34 cellular contexts compared by ENCODE assay signal in the genomic region with DNA sequence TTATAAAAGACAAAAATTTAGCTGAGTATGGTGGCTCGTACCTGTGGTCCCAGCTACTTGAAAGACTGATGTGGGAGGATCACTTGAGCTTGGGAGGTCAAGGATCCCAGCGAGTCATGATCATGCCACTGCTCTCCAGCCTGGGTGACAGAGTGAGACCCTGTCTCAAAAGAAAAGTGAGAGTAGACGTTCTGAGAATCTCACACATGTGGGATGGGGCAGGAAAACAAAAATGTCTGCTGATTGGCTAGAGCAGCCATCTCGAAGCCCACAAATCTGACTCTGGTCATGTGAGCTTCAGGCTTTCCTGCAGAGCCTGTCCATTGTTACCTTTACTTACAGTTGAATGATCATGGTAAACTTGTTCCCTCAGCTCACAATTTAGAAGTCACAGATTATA.
"Had no signal": no experiment of that assay in that cellular context is flagged by ENCODE, and none has a peak within 500 bp of the region (broad histone marks: within the 10 kb centered on the region; RNA-seq: fewer than 3 reads in every experiment).

No MANE protein-coding gene starts in this region.

- DNase-seq: activated CD4-positive, alpha-beta T cell treated with anti-CD3 and anti-CD28 coated beads for 1 hour; activated CD4-positive, CD25-positive, alpha-beta regulatory T cell; activated CD8-positive, alpha-beta memory T cell treated with anti-CD3 and anti-CD28 coated beads, Interleukin-2, amount 50 U/mL, for 4 hours; activated effector memory CD4-positive, alpha-beta T cell treated with Interleukin-2 at 50 U/mL for 16 hours; activated naive CD4-positive, alpha-beta T cell treated with anti-CD3 and anti-CD28 coated beads, Interleukin-2, amount 50 U/mL, for 16 hours; activated T-cell treated with anti-CD3 and anti-CD28 coated beads for 4 hours; activated T-cell treated with anti-CD3 and anti-CD28 coated beads, Interleukin-2, amount 50 U/mL, for 4 hours; anterior cingulate cortex; caudate nucleus; cerebellar nuclear complex; cortex of kidney; MM.1S; MV-4-11; NCI-H1092; NCI-H1436 treated with DMSO at 0.1 percent for 48 hours; NCI-H1694 treated with DMSO at 0.1 percent for 48 hours; NCI-H2029; NCI-H510A; NCI-H526; NCI-H748 treated with DMSO at 0.1 percent for 48 hours; NK-92 treated with Interleukin-12 subunit alpha and Interleukin-12 subunit beta, amount 100 ng/mL, for 24 hours; PC-3; Peyer's patch; RPMI8226; SIG-M5; T-cell; T1000; WERI-Rb-1 had no signal

- H3K27me3 Mint-ChIP-seq: brain had no signal

- H3K4me3 ChIP-seq: Peyer's patch had no signal

- H3K9me3 ChIP-seq: Peyer's patch had no signal

- H3K4me1 ChIP-seq: Peyer's patch had no signal

- H3K9me3 Mint-ChIP-seq: activated T-cell treated with anti-CD3 and anti-CD28 coated beads, Interleukin-2, amount 50 U/mL, for 4 hours; activated T-helper 1 cell treated with anti-CD3 and anti-CD28 coated beads, Interleukin-12 subunit alpha, Interleukin-12 subunit beta, Interleukin-2, Interleukin-4 antibody, amounts not matched to agents 30 ng/mL and 10 ng/mL and 1 ng/mL, durations not matched to agents 14 hours and 24 hours and 36 hours; T-cell had no signal

- H3K36me3 ChIP-seq: Peyer's patch, WERI-Rb-1 had no signal

- H3K27ac Mint-ChIP-seq: activated T-helper 1 cell treated with anti-CD3 and anti-CD28 coated beads, Interleukin-12 subunit alpha, Interleukin-12 subunit beta, Interleukin-2, Interleukin-4 antibody, amounts not matched to agents 30 ng/mL and 10 ng/mL and 1 ng/mL, durations not matched to agents 14 hours and 24 hours and 36 hours; brain; T-cell had no signal

- H3K4me2 ChIP-seq: KMS-11 had no signal

- H3K27me3 ChIP-seq: Peyer's patch had no signal

- H3K4me3 Mint-ChIP-seq: activated T-cell treated with anti-CD3 and anti-CD28 coated beads, Interleukin-2, amount 50 U/mL, for 4 hours; activated T-helper 1 cell treated with anti-CD3 and anti-CD28 coated beads, Interleukin-12 subunit alpha, Interleukin-12 subunit beta, Interleukin-2, Interleukin-4 antibody, amounts not matched to agents 30 ng/mL and 10 ng/mL and 1 ng/mL, durations not matched to agents 14 hours and 24 hours and 36 hours; brain; T-cell had no signal

- FAIRE-seq: bronchial epithelial cell had no signal

- H3K36me3 Mint-ChIP-seq: brain, T-cell had no signal

- ATAC-seq: activated T-cell treated with anti-CD3 and anti-CD28 coated beads, Interleukin-2, amount 50 U/mL, for 4 hours; PC-3; Right ventricle myocardium inferior; SK-N-SH treated with all-trans-retinoic acid at 6 μM for 48 hours; T-cell had no signal

- H3K9ac ChIP-seq: KMS-11 had no signal

- H3K27ac ChIP-seq: KMS-11, Peyer's patch, WERI-Rb-1 had no signal

- H3K4me1 Mint-ChIP-seq: T-cell had no signal
